In genomic region chr1:209416660-209417059, GRCh38 we compare ENCODE assay signal across 16 cellular contexts.
DNase-seq lines count a peak whose midpoint lies in the region; ATAC-seq and TF ChIP-seq lines count a peak whose summit lies in the region.
"Had no signal": no experiment of that assay in that cellular context is flagged by ENCODE, and none has a peak within 500 bp of the region (broad histone marks: within the 10 kb centered on the region; RNA-seq: fewer than 3 reads in every experiment).

No MANE protein-coding gene starts in this region.

- TF ChIP-seq POLR2A in IMR-90 (IDR thresholded peaks at IDR 0.05; ENCODE audit: low read depth, low read length) = no peak
- no peak for TF ChIP-seq POLR2A in breast epithelium (IDR thresholded peaks at IDR 0.05)
- no peak for TF ChIP-seq POLR2A in esophagus squamous epithelium (IDR thresholded peaks at IDR 0.05)

- no peak for TF ChIP-seq RAD21 in IMR-90 (IDR thresholded peaks at IDR 0.05; ENCODE audit: low read length)

- no peak overlapping the region for H2AK5ac ChIP-seq in IMR-90 (ENCODE audit: low read depth, low read length)

- H4K20me1 ChIP-seq in IMR-90 (ENCODE audit: insufficient read depth, low read length) = no peaks in the 10 kb centered on the region

- H2BK5ac ChIP-seq in IMR-90 (ENCODE audit: low read depth, low read length, poor library complexity, severe bottlenecking) = no peak overlapping the region

- H2AFZ ChIP-seq in IMR-90 (replicated peaks; ENCODE audit: low read length, poor library complexity) = no peak overlapping the region

- POLR2A ChIA-PET in IMR-90 (lab: Charles Lee; ENCODE audit: unreplicated experiment) = no interaction called here
- POLR2A ChIA-PET in activated CD8-positive, alpha-beta T cell treated with anti-CD3 and anti-CD28 coated beads for 36 hours (lab: Charles Lee) = no interaction called here

- no peak overlapping the region for H3K4me2 ChIP-seq in IMR-90 (ENCODE audit: low read depth, low read length)

- H3K4me1 ChIP-seq in IMR-90 (ENCODE audit: control insufficient read depth, insufficient read depth, low read length) (peaks cover 3% of the 10 kb centered on the region), breast epithelium (peaks cover 8 to 12% of the 10 kb centered on the region in 2 donors), esophagus squamous epithelium (peaks cover 37 to 100% (median 38%) of the 10 kb centered on the region in 3 donors), endodermal cell (ENCODE audit: control insufficient read depth, insufficient read depth, low read length) (peaks cover 3% of the 10 kb centered on the region)

- H3K9me3 Mint-ChIP-seq in nephron = no peaks in the 10 kb centered on the region
- no peaks in the 10 kb centered on the region for H3K9me3 Mint-ChIP-seq in endodermal cell
- H3K9me3 Mint-ChIP-seq in activated CD8-positive, alpha-beta T cell treated with anti-CD3 and anti-CD28 coated beads for 36 hours = no peaks in the 10 kb centered on the region

- H3K56ac ChIP-seq in IMR-90 (ENCODE audit: extremely low read depth, insufficient read depth, low read length) = no peak overlapping the region

- no peak overlapping the region for H3K4me3 Mint-ChIP-seq in nephron
- no peak overlapping the region for H3K4me3 Mint-ChIP-seq in endodermal cell
- no peak overlapping the region for H3K4me3 Mint-ChIP-seq in activated CD8-positive, alpha-beta T cell treated with anti-CD3 and anti-CD28 coated beads for 36 hours
- H3K4me3 Mint-ChIP-seq: B cell; CD4-positive, CD25-positive, alpha-beta regulatory T cell had no signal

- no peak overlapping the region for H3K4ac ChIP-seq in IMR-90 (ENCODE audit: low read depth, low read length)

- no peak for TF ChIP-seq CTCF in IMR-90 (conservative IDR thresholded peaks at IDR 0.05; ENCODE audit: low read depth, low read length)
- TF ChIP-seq CTCF in breast epithelium (IDR thresholded peaks at IDR 0.05) = no peak
- no peak for TF ChIP-seq CTCF in esophagus squamous epithelium (IDR thresholded peaks at IDR 0.05)
- TF ChIP-seq CTCF in nephron (IDR thresholded peaks at IDR 0.05; ENCODE audit: unreplicated experiment in 3 of 3) = no peak
- no peak for TF ChIP-seq CTCF in endodermal cell (conservative IDR thresholded peaks at IDR 0.05)
- no peak for TF ChIP-seq CTCF in activated CD8-positive, alpha-beta T cell treated with anti-CD3 and anti-CD28 coated beads for 36 hours (IDR thresholded peaks at IDR 0.05)
- TF ChIP-seq CTCF in GM13976 (IDR thresholded peaks at IDR 0.05; ENCODE audit: borderline replicate concordance, control extremely low read depth, extremely low read depth, insufficient read depth, missing control alignments) = no peak

- no peak overlapping the region for H4K91ac ChIP-seq in IMR-90 (ENCODE audit: insufficient read depth, low read depth, low read length)

- H3K27me3 ChIP-seq in IMR-90 (ENCODE audit: control insufficient read depth, insufficient read depth, low read length) = no peaks in the 10 kb centered on the region; the same call in 1 of the 2 replicates
- H3K27me3 ChIP-seq in breast epithelium = no peaks in the 10 kb centered on the region
- no peaks in the 10 kb centered on the region for H3K27me3 ChIP-seq in esophagus squamous epithelium
- H3K27me3 ChIP-seq in endodermal cell (ENCODE audit: control insufficient read depth, insufficient read depth, low read length, poor library complexity, severe bottlenecking) = no peaks in the 10 kb centered on the region

- no TSS peak for BruUV-seq in IMR-90 (replicated peaks; lab: Mats Ljungman, UMichigan)

- intact Hi-C loops in IMR-90 (cut with micrococcal nuclease) (no loop called here), breast epithelium (cut with DNase I; ENCODE audit: low total_unique reads) (no loop called here), esophagus squamous epithelium (cut with DNase I) (no loop called here)
- intact Hi-C loops in activated CD8-positive, alpha-beta T cell treated with anti-CD3 and anti-CD28 coated beads for 36 hours (cut with micrococcal nuclease) = no loop called here

- no peak overlapping the region for H2BK20ac ChIP-seq in IMR-90 (ENCODE audit: low read depth, low read length)

- no peak overlapping the region for H3K14ac ChIP-seq in IMR-90 (replicated peaks; ENCODE audit: low read depth, low read length)

- 83% methylated on average over 1 of the region's 2 CpGs; no CpG with 5 or more reads in 1 of the 2 experiments for WGBS in IMR-90 (ENCODE audit: extremely low coverage in 2 of 2, insufficient read length in 1 of 2), 2 experiments
- 8 to 38% methylated on average over 2 of the region's 2 CpGs for WGBS in esophagus squamous epithelium, 2 donors
- 91 to 93% methylated on average over 1 to 2 of the region's 2 CpGs for WGBS in endodermal cell (ENCODE audit: insufficient coverage in 1 of 2, insufficient read length in 1 of 2), 2 experiments

- in situ Hi-C loops in IMR-90 (cut with MboI; ENCODE audit: low sequenced_read_pairs) = no loop called here
- in situ Hi-C loops in GM13976 (cut with MboI; ENCODE audit: low sequenced_read_pairs, unreplicated experiment) = no loop called here

- CTCF ChIA-PET in IMR-90 (lab: Yijun Ruan, JAX) = no interaction called here
- CTCF ChIA-PET in activated CD8-positive, alpha-beta T cell treated with anti-CD3 and anti-CD28 coated beads for 36 hours (lab: Charles Lee) = no interaction called here

- H3K4me1 Mint-ChIP-seq in nephron = peaks cover 32% of the 10 kb centered on the region
- H3K4me1 Mint-ChIP-seq in endodermal cell = peaks cover 41% of the 10 kb centered on the region
- no peaks in the 10 kb centered on the region for H3K4me1 Mint-ChIP-seq in activated CD8-positive, alpha-beta T cell treated with anti-CD3 and anti-CD28 coated beads for 36 hours (ENCODE audit: low read depth)
- H3K4me1 Mint-ChIP-seq: B cell; CD4-positive, CD25-positive, alpha-beta regulatory T cell had no signal

- no peak for ATAC-seq in IMR-90 (ENCODE audit: low read depth)
- no peak for ATAC-seq in activated CD8-positive, alpha-beta T cell treated with anti-CD3 and anti-CD28 coated beads for 36 hours
- ATAC-seq: GM12878 had no signal

- H2BK120ac ChIP-seq in IMR-90 (ENCODE audit: low read depth, low read length) = no peak overlapping the region

- H2BK15ac ChIP-seq in IMR-90 (ENCODE audit: low read depth, low read length) = no peak overlapping the region

- H2AK9ac ChIP-seq in IMR-90 (replicated peaks; ENCODE audit: low read depth, low read length, poor library complexity) = peak overlapping the region; percentile 44

- H3K18ac ChIP-seq in IMR-90 (ENCODE audit: low read depth, low read length) = no peak overlapping the region; the same call in 1 of the 2 replicates

- H3K9me3 ChIP-seq in IMR-90 (ENCODE audit: control insufficient read depth, insufficient read depth, low read length) = no peaks in the 10 kb centered on the region
- no peaks in the 10 kb centered on the region for H3K9me3 ChIP-seq in breast epithelium
- no peaks in the 10 kb centered on the region for H3K9me3 ChIP-seq in esophagus squamous epithelium
- H3K9me3 ChIP-seq in endodermal cell (ENCODE audit: control insufficient read depth, low read length) = no peaks in the 10 kb centered on the region

- H4K8ac ChIP-seq in IMR-90 (ENCODE audit: low read depth in 2 of 2, low read length in 2 of 2) = no peak overlapping the region

- H3K4me3 ChIP-seq in IMR-90 (ENCODE audit: insufficient read depth, low read depth, low read length) (no peak overlapping the region), breast epithelium (no peak overlapping the region), esophagus squamous epithelium (no peak overlapping the region), endodermal cell (ENCODE audit: low read length) (no peak overlapping the region)
- H3K4me3 ChIP-seq: GM12878 had no signal

- dilution Hi-C loops in IMR-90 (cut with HindIII; ENCODE audit: low sequenced_read_pairs, unreplicated experiment) = no loop called here

- H3K27me3 Mint-ChIP-seq in nephron (ENCODE audit: low read depth) = peaks cover 31% of the 10 kb centered on the region
- peaks cover 36% of the 10 kb centered on the region for H3K27me3 Mint-ChIP-seq in endodermal cell (ENCODE audit: insufficient read depth)
- H3K27me3 Mint-ChIP-seq in activated CD8-positive, alpha-beta T cell treated with anti-CD3 and anti-CD28 coated beads for 36 hours = peaks cover 15% of the 10 kb centered on the region

- H3K9ac ChIP-seq in IMR-90 (ENCODE audit: low read depth, low read length) (no peak overlapping the region), endodermal cell (ENCODE audit: extremely low read depth, low read length, poor library complexity, severe bottlenecking) (no peak overlapping the region)

- H3K27ac Mint-ChIP-seq in nephron (peak overlapping the region in 2 of 3 experiments; percentile 68 to 83), endodermal cell (no peak overlapping the region)
- no peak overlapping the region for H3K27ac Mint-ChIP-seq in activated CD8-positive, alpha-beta T cell treated with anti-CD3 and anti-CD28 coated beads for 36 hours
- H3K27ac Mint-ChIP-seq: B cell; CD4-positive, CD25-positive, alpha-beta regulatory T cell had no signal

- DNase-seq in IMR-90 = no peak
- DNase-seq in breast epithelium (ENCODE audit: low spot score in 2 of 2) = no peak
- no peak for DNase-seq in esophagus squamous epithelium (lab: John Stamatoyannopoulos, UW)
- no peak for DNase-seq in NCI-H748 (lab: John Stamatoyannopoulos, UW; ENCODE audit: unreplicated experiment)
- DNase-seq in endodermal cell = no peak
- DNase-seq in activated CD8-positive, alpha-beta T cell treated with anti-CD3 and anti-CD28 coated beads for 36 hours = no peak
- DNase-seq in GM13976 (ENCODE audit: low spot score) = no peak
- DNase-seq: 8988T; CD4-positive, CD25-positive, alpha-beta regulatory T cell; GOT3; NCI-H187; NCI-H2227 treated with DMSO at 0.1 percent for 48 hours; NCI-H510A treated with DMSO at 0.1 percent for 48 hours had no signal

- H3K79me1 ChIP-seq in IMR-90 (ENCODE audit: low read depth in 1 of 2, low read length in 2 of 2) = no peaks in the 10 kb centered on the region

- H3K27ac ChIP-seq in IMR-90 (ENCODE audit: insufficient read depth, low read length) (no peak overlapping the region), breast epithelium (peak overlapping the region; percentile 56 to 69), esophagus squamous epithelium (peak overlapping the region; percentile 51 to 91 (median 84)), endodermal cell (ENCODE audit: low read depth, low read length) (no peak overlapping the region)

- H3K36me3 ChIP-seq in IMR-90 (ENCODE audit: control insufficient read depth, insufficient read depth, low read length) (no peaks in the 10 kb centered on the region), breast epithelium (no peaks in the 10 kb centered on the region), esophagus squamous epithelium (no peaks in the 10 kb centered on the region), endodermal cell (ENCODE audit: control insufficient read depth, insufficient read depth, low read length) (no peaks in the 10 kb centered on the region)

- H4K5ac ChIP-seq in IMR-90 (ENCODE audit: low read depth, low read length) = no peak overlapping the region

- H3K23ac ChIP-seq in IMR-90 (ENCODE audit: low read depth, low read length) = no peak overlapping the region

- H3K9me1 ChIP-seq in IMR-90 (ENCODE audit: insufficient read depth, low read length) = no peaks in the 10 kb centered on the region

- H3K36me3 Mint-ChIP-seq in nephron (ENCODE audit: low read depth) (no peaks in the 10 kb centered on the region), endodermal cell (ENCODE audit: low read depth) (no peaks in the 10 kb centered on the region)
- no peaks in the 10 kb centered on the region for H3K36me3 Mint-ChIP-seq in activated CD8-positive, alpha-beta T cell treated with anti-CD3 and anti-CD28 coated beads for 36 hours (ENCODE audit: low read depth)
- H3K36me3 Mint-ChIP-seq: CD4-positive, CD25-positive, alpha-beta regulatory T cell had no signal

Comparison
In these comparisons a context has a peak if more than half of its experiments do, and no peak if none do; other contexts are left out.
1. H3K27ac ChIP-seq: peak in breast epithelium (2 of 2) and esophagus squamous epithelium (4 of 4); none in IMR-90 (single experiment) and endodermal cell (single experiment).
2. H3K27ac Mint-ChIP-seq: peak in nephron (2 of 3); none in endodermal cell (single experiment) and activated CD8-positive, alpha-beta T cell treated with anti-CD3 and anti-CD28 coated beads for 36 hours (single experiment).